Comparison of ENCODE assay signal across 24 cellular contexts in the genomic region with DNA sequence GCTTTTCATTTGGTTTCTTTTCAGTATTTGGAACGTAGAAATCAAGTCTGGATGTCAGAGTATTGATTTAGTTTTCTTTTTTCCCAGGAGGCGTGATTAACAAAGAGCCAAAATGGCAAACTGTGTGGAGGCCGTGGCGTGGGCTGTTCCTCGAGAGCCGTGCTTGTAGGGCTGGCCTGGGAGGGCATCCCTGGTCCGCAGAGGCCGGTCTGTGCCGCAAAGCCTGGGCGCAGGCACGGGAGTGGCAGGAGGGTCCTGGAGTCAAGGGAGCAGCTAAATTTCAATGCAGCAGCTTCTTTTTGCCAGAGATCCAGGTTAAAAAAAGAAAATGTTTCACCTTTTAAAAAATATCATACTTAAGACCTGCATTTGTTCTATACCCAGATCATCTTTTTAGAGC.
"Had no signal": no experiment of that assay in that cellular context is flagged by ENCODE, and none has a peak within 500 bp of the region (broad histone marks: within the 10 kb centered on the region; RNA-seq: fewer than 3 reads in every experiment).

No MANE protein-coding gene starts in this region.

- FAIRE-seq: colon, frontal cortex, kidney had no signal

- ATAC-seq: left lobe of liver; mucosa of descending colon; psoas muscle; right cardiac atrium; stimulated activated naive B cell treated with anti-CD40 and anti-IgM and Interleukin-4, amounts not matched to agents 10 μg/mL and 1 μg/mL and 100 μg/mL, for 72 hours; upper lobe of right lung had no signal

- H3K36me3 ChIP-seq: thoracic aorta, tibial nerve, upper lobe of right lung, uterus had no signal

- H2AFZ ChIP-seq: hepatocyte, parathyroid adenoma had no signal

- DNase-seq: effector CD4-positive, alpha-beta T cell; kidney; mesenchymal stem cell; naive B cell; psoas muscle; right cardiac atrium; stimulated activated CD4-positive, alpha-beta T cell treated with anti-CD3 and anti-CD28 coated beads, Interleukin-15, amount 100 ng/mL, for 24 hours; stimulated activated CD4-positive, alpha-beta T cell treated with anti-CD3 and anti-CD28 coated beads, Interleukin-2, amount 100 ng/mL, for 48 hours; stimulated activated naive B cell treated with anti-CD40 and anti-IgM and Interleukin-4, amounts not matched to agents 10 μg/mL and 1 μg/mL and 100 μg/mL, for 72 hours; upper lobe of right lung; uterus had no signal

- H3K4me1 Mint-ChIP-seq: mesothelial cell of epicardium; naive B cell; stimulated activated naive B cell treated with anti-CD40 and anti-IgM and Interleukin-4, amounts not matched to agents 10 μg/mL and 1 μg/mL and 100 μg/mL, for 72 hours had no signal

- H3K4me1 ChIP-seq: parathyroid adenoma, psoas muscle, uterus had no signal

- H3K27ac Mint-ChIP-seq: mesothelial cell of epicardium; naive B cell; natural killer cell treated with Interleukin-12 subunit alpha and Interleukin-12 subunit beta and Interleukin-15 and Interleukin-18, amount 100 ng/mL, for 72 hours; stimulated activated naive B cell treated with anti-CD40 and anti-IgM and Interleukin-4, amounts not matched to agents 10 μg/mL and 1 μg/mL and 100 μg/mL, for 72 hours; stimulated activated naive CD8-positive, alpha-beta T cell treated with anti-CD3 and anti-CD28 coated beads, Interleukin-15, Interleukin-2, amounts not matched to agents 100 ng/mL and 50 ng/mL, for 24 hours had no signal

- H3K36me3 Mint-ChIP-seq: mesothelial cell of epicardium; naive B cell; natural killer cell treated with Interleukin-12 subunit alpha and Interleukin-12 subunit beta and Interleukin-15 and Interleukin-18, amount 100 ng/mL, for 72 hours; stimulated activated naive B cell treated with anti-CD40 and anti-IgM and Interleukin-4, amounts not matched to agents 10 μg/mL and 1 μg/mL and 100 μg/mL, for 72 hours had no signal

- H3K27ac ChIP-seq: hepatocyte, parathyroid adenoma, psoas muscle, skin epidermis, thoracic aorta, tibial nerve, upper lobe of right lung, uterus had no signal

- H3K27me3 ChIP-seq: dorsolateral prefrontal cortex, hepatocyte, upper lobe of right lung, uterus had no signal

- H3K4me3 ChIP-seq: dorsolateral prefrontal cortex, hepatocyte, mucosa of descending colon, psoas muscle, skin epidermis, thoracic aorta, tibial nerve, upper lobe of right lung, uterus had no signal

- H3K9me3 Mint-ChIP-seq: mesothelial cell of epicardium; naive B cell; natural killer cell treated with Interleukin-12 subunit alpha and Interleukin-12 subunit beta and Interleukin-15 and Interleukin-18, amount 100 ng/mL, for 72 hours; stimulated activated naive B cell treated with anti-CD40 and anti-IgM and Interleukin-4, amounts not matched to agents 10 μg/mL and 1 μg/mL and 100 μg/mL, for 72 hours; stimulated activated naive CD8-positive, alpha-beta T cell treated with anti-CD3 and anti-CD28 coated beads, Interleukin-15, Interleukin-2, amounts not matched to agents 100 ng/mL and 50 ng/mL, for 24 hours had no signal

- H3K27me3 Mint-ChIP-seq: stimulated activated naive B cell treated with anti-CD40 and anti-IgM and Interleukin-4, amounts not matched to agents 10 μg/mL and 1 μg/mL and 100 μg/mL, for 72 hours; stimulated activated naive CD8-positive, alpha-beta T cell treated with anti-CD3 and anti-CD28 coated beads, Interleukin-15, Interleukin-2, amounts not matched to agents 100 ng/mL and 50 ng/mL, for 24 hours had no signal

- H3K9ac ChIP-seq: parathyroid adenoma had no signal

- H3K79me2 ChIP-seq: hepatocyte, parathyroid adenoma had no signal

- H3K9me3 ChIP-seq: mucosa of descending colon, psoas muscle, thoracic aorta, tibial nerve, upper lobe of right lung, uterus had no signal

- H3K4me3 Mint-ChIP-seq: mesothelial cell of epicardium; naive B cell; natural killer cell treated with Interleukin-12 subunit alpha and Interleukin-12 subunit beta and Interleukin-15 and Interleukin-18, amount 100 ng/mL, for 72 hours; stimulated activated naive B cell treated with anti-CD40 and anti-IgM and Interleukin-4, amounts not matched to agents 10 μg/mL and 1 μg/mL and 100 μg/mL, for 72 hours; stimulated activated naive CD8-positive, alpha-beta T cell treated with anti-CD3 and anti-CD28 coated beads, Interleukin-15, Interleukin-2, amounts not matched to agents 100 ng/mL and 50 ng/mL, for 24 hours had no signal

- H3K4me2 ChIP-seq: hepatocyte had no signal
